Comparison of ENCODE assay signal across 7 cellular contexts in genomic region chr2:69763821-69764220, GRCh38. TPM values are rescaled to one million over a fixed set of nuclear protein-coding genes. Genes with fewer than 3 reads are reported as not detected.
DNase-seq lines count a peak whose midpoint lies in the region; ATAC-seq, FAIRE-seq and TF ChIP-seq lines count a peak whose summit lies in the region.
"Not testable (repeated sequence)": the region's sequence is repeated elsewhere in the genome, so short reads cannot be mapped to it uniquely, and the experiment has no call there.

No MANE protein-coding gene starts in this region.

- not testable (repeated sequence) for TF ChIP-seq EP300 in HepG2 (IDR thresholded peaks at IDR 0.05; ENCODE audit: low read depth in 2 of 2, low read length in 2 of 2); HepG2 (CRISPR knock-in tag; IDR thresholded peaks at IDR 0.05; ENCODE audit: borderline replicate concordance)

- not testable (repeated sequence) for TF ChIP-seq POLR2A in HepG2 (IDR thresholded peaks at IDR 0.05; ENCODE audit: insufficient read depth in 1 of 2, low read depth in 2 of 2, low read length in 2 of 2)

- intact Hi-C loops in activated CD4-positive, alpha-beta T cell treated with anti-CD3 and anti-CD28 coated beads, Interleukin-2, amount 10 ng/mL, durations not matched to agents 24 days and 14 days (cut with micrococcal nuclease): loop anchor here (1.0 to 2.0 kb wide), 2 partner anchors 11 to 21 kb away; partner anchors contain the start of gene ANXA4
- intact Hi-C loops in dorsolateral prefrontal cortex (cut with DNase I) (loop anchor here (5.0 kb wide), 2 partner anchors 42 to 53 kb away; no protein-coding TSS in a partner anchor), HepG2 (cut with micrococcal nuclease; ENCODE audit: unreplicated experiment) (loop anchor here (2.0 kb wide), 1 partner anchor 17 kb away; no protein-coding TSS in a partner anchor)

- peak overlapping the region in 1 of 11 experiments; percentile 78; a peak in 1 of 22 replicates for H3K9ac ChIP-seq in BLaER1 treated with 17β-estradiol and CSF1 and Interleukin-3, amounts not matched to agents 10 nM and 100 nM
- H3K9ac ChIP-seq in HepG2 (ENCODE audit: insufficient read depth, low read depth, low read length): not testable (repeated sequence)

- peaks cover 45% of the 10 kb centered on the region for H3K4me1 Mint-ChIP-seq in activated CD4-positive, alpha-beta T cell treated with anti-CD3 and anti-CD28 coated beads, Interleukin-2, amount 10 ng/mL, durations not matched to agents 24 days and 14 days
- H3K4me1 Mint-ChIP-seq in progenitor cell of endocrine pancreas (ENCODE audit: low read depth): peaks cover 55% of the 10 kb centered on the region

- not testable (repeated sequence) for H3K9me3 ChIP-seq in BLaER1 treated with 17β-estradiol and CSF1 and Interleukin-3, amounts not matched to agents 10 nM and 100 nM (replicated peaks in 1 of 11); HepG2 (ENCODE audit: low read length)

- ATAC-seq in HepG2: not testable (repeated sequence)

- POLR2A ChIA-PET in HepG2 (lab: Yijun Ruan, JAX): interaction anchor here (0.7 to 15.3 kb wide), 2 partner anchors 21 to 203 kb away, joined by 3 to 142 read pairs; partner anchors contain the start of gene ANXA4

- not testable (repeated sequence) for FAIRE-seq in HepG2 (lab: Jason Lieb, UNC)

- TF ChIP-seq CTCF in dorsolateral prefrontal cortex (IDR thresholded peaks at IDR 0.05 in 54 of 56, conservative IDR thresholded peaks at IDR 0.05 in 2 of 56; ENCODE audit: low read depth in 1 of 56, partially characterized antibody in 56 of 56); HepG2 (CRISPR knock-in tag; IDR thresholded peaks at IDR 0.05); progenitor cell of endocrine pancreas (IDR thresholded peaks at IDR 0.05; ENCODE audit: unreplicated experiment): not testable (repeated sequence)

- not testable (repeated sequence) for H2AFZ ChIP-seq in HepG2 (ENCODE audit: low read length)

- H3K27ac ChIP-seq in BLaER1 treated with 17β-estradiol and CSF1 and Interleukin-3, amounts not matched to agents 10 nM and 100 nM: peak overlapping the region in 3 of 11 experiments; percentile 78 to 86 (median 83); a peak in 5 of 22 replicates
- peak overlapping the region in 57 of 59 donors; percentile 49 to 99 (median 90) for H3K27ac ChIP-seq in dorsolateral prefrontal cortex
- peak overlapping the region; percentile 71 for H3K27ac ChIP-seq in HepG2 (ENCODE audit: extremely low read length, insufficient read depth, low read length)
- peak overlapping the region; percentile 97 for H3K27ac ChIP-seq in temporal lobe (ENCODE audit: low read depth, low read length)

- 54% methylated on average over 7 of the region's 7 CpGs for WGBS in HepG2 (ENCODE audit: low lambda C conversion rate)

- peaks cover 31% of the 10 kb centered on the region for H3K36me3 Mint-ChIP-seq in activated CD4-positive, alpha-beta T cell treated with anti-CD3 and anti-CD28 coated beads, Interleukin-2, amount 10 ng/mL, durations not matched to agents 24 days and 14 days (ENCODE audit: low read depth)
- peaks cover 35% of the 10 kb centered on the region for H3K36me3 Mint-ChIP-seq in progenitor cell of endocrine pancreas (ENCODE audit: insufficient read depth)

- H3K36me3 ChIP-seq in BLaER1 treated with 17β-estradiol and CSF1 and Interleukin-3, amounts not matched to agents 10 nM and 100 nM: peaks cover 0 to 12% (median 0%) of the 10 kb centered on the region in 11 experiments; a peak in 5 of 22 replicates
- peaks cover 2 to 34% of the 10 kb centered on the region in 2 experiments; a peak in 3 of 5 replicates for H3K36me3 ChIP-seq in HepG2 (replicated peaks in 1 of 2; ENCODE audit: control insufficient read depth in 1 of 2, insufficient read depth in 2 of 2, low read length in 2 of 2)

- not testable (repeated sequence) for DNase-seq in activated CD4-positive, alpha-beta T cell treated with anti-CD3 and anti-CD28 coated beads, Interleukin-2, amount 10 ng/mL, durations not matched to agents 24 days and 14 days; dorsolateral prefrontal cortex; HepG2 (ENCODE audit: low spot score); progenitor cell of endocrine pancreas (ENCODE audit: low spot score, unreplicated experiment)
- DNase-seq in amniotic epithelial cell (ENCODE audit: low read depth): peak; percentile 70

- H3K4me2 ChIP-seq in BLaER1 treated with 17β-estradiol and CSF1 and Interleukin-3, amounts not matched to agents 10 nM and 100 nM: peak overlapping the region; percentile 30 to 92 (median 72); a peak in 19 of 22 replicates
- H3K4me2 ChIP-seq in HepG2 (ENCODE audit: low read depth, low read length): peak overlapping the region; percentile 28

- H3K79me2 ChIP-seq in HepG2 (ENCODE audit: insufficient read depth, low read length): peaks cover 71% of the 10 kb centered on the region

- in situ Hi-C loops in HepG2 (cut with HindIII; ENCODE audit: extremely low pct_ligation_motif_present, low pct_unique_long_range_greater_than_20kb): not testable (repeated sequence)

- H3K27ac Mint-ChIP-seq in activated CD4-positive, alpha-beta T cell treated with anti-CD3 and anti-CD28 coated beads, Interleukin-2, amount 10 ng/mL, durations not matched to agents 24 days and 14 days: peak overlapping the region; percentile 86
- H3K27ac Mint-ChIP-seq in progenitor cell of endocrine pancreas: peak overlapping the region; percentile 60

- H3K4me1 ChIP-seq in BLaER1 treated with 17β-estradiol and CSF1 and Interleukin-3, amounts not matched to agents 10 nM and 100 nM: peaks cover 39 to 83% (median 52%) of the 10 kb centered on the region in 10 experiments
- peaks cover 72% of the 10 kb centered on the region for H3K4me1 ChIP-seq in HepG2 (ENCODE audit: insufficient read depth, low read length)

- not testable (repeated sequence) for BruUV-seq in HepG2 (replicated peaks; lab: Mats Ljungman, UMichigan)

- CTCF ChIA-PET in HepG2 (lab: Yijun Ruan, JAX; ENCODE audit: low intra/inter-chr PET ratio, low total read pairs): not testable (repeated sequence)

- H3K27me3 ChIP-seq in BLaER1 treated with 17β-estradiol and CSF1 and Interleukin-3, amounts not matched to agents 10 nM and 100 nM; dorsolateral prefrontal cortex; HepG2 (ENCODE audit: control insufficient read depth in 1 of 2, insufficient read depth in 2 of 2, low read length in 2 of 2): not testable (repeated sequence)

- H3K27me3 Mint-ChIP-seq in activated CD4-positive, alpha-beta T cell treated with anti-CD3 and anti-CD28 coated beads, Interleukin-2, amount 10 ng/mL, durations not matched to agents 24 days and 14 days; progenitor cell of endocrine pancreas: not testable (repeated sequence)

- peak overlapping the region; percentile 29 for H3K4me3 Mint-ChIP-seq in activated CD4-positive, alpha-beta T cell treated with anti-CD3 and anti-CD28 coated beads, Interleukin-2, amount 10 ng/mL, durations not matched to agents 24 days and 14 days
- not testable (repeated sequence) for H3K4me3 Mint-ChIP-seq in progenitor cell of endocrine pancreas (ENCODE audit: low read depth)

- H4K20me1 ChIP-seq in BLaER1 treated with 17β-estradiol and CSF1 and Interleukin-3, amounts not matched to agents 10 nM and 100 nM; HepG2 (ENCODE audit: insufficient read depth, low read length): not testable (repeated sequence)

- H3K4me3 ChIP-seq in BLaER1 treated with 17β-estradiol and CSF1 and Interleukin-3, amounts not matched to agents 10 nM and 100 nM; dorsolateral prefrontal cortex; HepG2 (replicated peaks in 1 of 3; ENCODE audit: insufficient read depth in 1 of 3, low read depth in 2 of 3, low read length in 3 of 3): not testable (repeated sequence)

- not testable (repeated sequence) for TF ChIP-seq RAD21 in HepG2 (CRISPR knock-in tag; IDR thresholded peaks at IDR 0.05)

- H3K9me3 Mint-ChIP-seq in activated CD4-positive, alpha-beta T cell treated with anti-CD3 and anti-CD28 coated beads, Interleukin-2, amount 10 ng/mL, durations not matched to agents 24 days and 14 days; progenitor cell of endocrine pancreas (ENCODE audit: low read depth): not testable (repeated sequence)

TF ChIP-seq in HepG2, 621 proteins besides CTCF, POLR2A, EP300 and RAD21 (continues in another document):
- 0 out of 2 replicates have a peak, but pooled peaks have one; percentile 12 for TF ChIP-seq ZNF775 (CRISPR knock-in tag; IDR thresholded peaks at IDR 0.05; ENCODE audit: borderline replicate concordance)

RNA-seq across cellular contexts. Expression of gene ANXA4, which starts 21.9 kb away (rescaled TPM):
- 47.4 and 49.0 TPM in 2 replicates for total RNA-seq in activated CD4-positive, alpha-beta T cell treated with anti-CD3 and anti-CD28 coated beads, Interleukin-2, amount 10 ng/mL, durations not matched to agents 24 days and 14 days
- total RNA-seq in dorsolateral prefrontal cortex: 10 to 100 TPM; 19.3 to 78.4 (median 36.1) TPM
- total RNA-seq in HepG2 (2016; rRNA removed; fragmentation: Illumina TruSeq; extraction: Trizol): 155 and 237 TPM in 2 replicates
- 17.9 and 22.8 TPM in 2 replicates for total RNA-seq in HepG2 (2016; cell fraction: cytosol; rRNA removed; fragmentation: Illumina TruSeq; extraction: Trizol; ENCODE audit: low read depth)
- 161 and 233 TPM in 2 replicates for total RNA-seq in HepG2 (2016; cell fraction: insoluble cytoplasmic fraction; rRNA removed; fragmentation: Illumina TruSeq; extraction: Trizol)
- total RNA-seq in HepG2 (2016; cell fraction: membrane; rRNA removed; fragmentation: Illumina TruSeq; extraction: Trizol): 40.1 and 41.9 TPM in 2 replicates
- total RNA-seq in HepG2 (2016; cell fraction: nucleus; rRNA removed; fragmentation: Illumina TruSeq; extraction: Trizol): 65.6 and 74.7 TPM in 2 replicates
- 147 and 168 TPM in 2 replicates for polyA plus RNA-seq in HepG2 (2011; rRNA removed)
- polyA plus RNA-seq in HepG2 (2011; cell fraction: cytosol; rRNA removed): 87.5 and 190 TPM in 2 replicates
- 143 and 171 TPM in 2 replicates for polyA plus RNA-seq in HepG2 (2011; cell fraction: nucleus; rRNA removed)
- 61.9 and 99.0 TPM in 2 replicates for polyA plus RNA-seq in HepG2 (2012)
- 31.6 and 32.5 TPM in 2 replicates for polyA plus RNA-seq in HepG2 (2016; cell fraction: cytosol; fragmentation: Illumina TruSeq; extraction: Trizol; ENCODE audit: low read depth)
- polyA plus RNA-seq in HepG2 (2016; cell fraction: insoluble cytoplasmic fraction; fragmentation: Illumina TruSeq; extraction: Trizol; ENCODE audit: low read depth): 346 and 367 TPM in 2 replicates
- polyA plus RNA-seq in HepG2 (2016; cell fraction: membrane; fragmentation: Illumina TruSeq; extraction: Trizol; ENCODE audit: low read depth): 39.4 and 42.7 TPM in 2 replicates
- 146 and 162 TPM in 2 replicates for polyA plus RNA-seq in HepG2 (2016; cell fraction: nucleus; fragmentation: Illumina TruSeq; extraction: Trizol; ENCODE audit: insufficient read depth, low read depth)
- polyA minus RNA-seq in HepG2 (2011; rRNA and poly(A)+ RNA removed; ENCODE audit: low replicate concordance): 48.3 and 195 TPM in 2 replicates
- 90.7 and 108 TPM in 2 replicates for polyA minus RNA-seq in HepG2 (2011; cell fraction: cytosol; rRNA and poly(A)+ RNA removed)
- polyA minus RNA-seq in HepG2 (2011; cell fraction: nucleus; rRNA and poly(A)+ RNA removed): 70.5 and 74.0 TPM in 2 replicates
- 250 and 262 TPM in 2 replicates for total RNA-seq in progenitor cell of endocrine pancreas
- 4.4 TPM for total RNA-seq in temporal lobe
